ENCODE assay signal across 13 cellular contexts in the genomic region with DNA sequence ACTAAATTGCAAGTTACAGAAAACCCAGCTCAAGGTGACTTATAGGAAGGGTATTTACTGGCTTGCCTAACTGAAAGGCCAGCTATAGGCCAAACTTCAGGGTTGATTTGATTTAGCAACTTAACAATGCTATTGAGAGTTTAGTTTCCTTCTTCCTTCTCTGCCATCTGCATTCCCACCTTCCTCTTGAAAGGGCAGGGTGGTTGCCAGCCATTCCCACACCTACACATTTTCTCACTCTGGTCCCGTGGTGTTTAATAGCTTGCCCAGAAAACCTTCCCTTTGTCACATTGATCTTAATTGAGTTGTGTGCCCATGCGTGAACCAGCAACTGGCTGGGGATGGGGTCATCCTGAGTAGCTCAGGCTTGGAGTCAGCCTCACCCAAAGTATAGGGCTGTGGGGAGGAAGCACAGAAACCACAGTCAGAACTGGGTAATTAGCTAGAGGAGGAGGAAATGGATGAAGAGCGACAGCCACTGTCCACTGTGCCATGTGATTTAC.
A peak's percentile ranks its signal among the peaks of the same experiment; 100 is the strongest.
DNase-seq lines count a peak whose midpoint lies in the region; ATAC-seq and TF ChIP-seq lines count a peak whose summit lies in the region.
"Had no signal": no experiment of that assay in that cellular context is flagged by ENCODE, and none has a peak within 500 bp of the region (broad histone marks: within the 10 kb centered on the region; RNA-seq: fewer than 3 reads in every experiment).

No MANE protein-coding gene starts in this region.

- 88% methylated on average over 3 of the region's 3 CpGs for WGBS in prostate gland

- H3K4me1 ChIP-seq in GM23338 (ENCODE audit: insufficient read depth) = peaks cover 58% of the 10 kb centered on the region
- peaks cover 13% of the 10 kb centered on the region for H3K4me1 ChIP-seq in upper lobe of right lung
- H3K4me1 ChIP-seq in prostate gland (replicated peaks) = no peaks in the 10 kb centered on the region

- no peaks in the 10 kb centered on the region for H3F3A ChIP-seq in GM23338 (replicated peaks; ENCODE audit: low read depth)

- H4K20me1 ChIP-seq in GM23338 (replicated peaks; ENCODE audit: insufficient read depth) = no peaks in the 10 kb centered on the region

- H3K27ac Mint-ChIP-seq in GM23338 = peak overlapping the region; percentile 70
- H3K27ac Mint-ChIP-seq in activated T-helper 1 cell treated with anti-CD3 and anti-CD28 coated beads, Interleukin-12 subunit alpha, Interleukin-12 subunit beta, Interleukin-2, Interleukin-4 antibody, amounts not matched to agents 30 ng/mL and 10 ng/mL and 1 ng/mL, durations not matched to agents 14 hours and 24 hours and 36 hours = no peak overlapping the region

- peaks cover 29% of the 10 kb centered on the region for H3K36me3 Mint-ChIP-seq in GM23338 (ENCODE audit: low read depth)
- H3K36me3 Mint-ChIP-seq in activated T-helper 1 cell treated with anti-CD3 and anti-CD28 coated beads, Interleukin-12 subunit alpha, Interleukin-12 subunit beta, Interleukin-2, Interleukin-4 antibody, amounts not matched to agents 30 ng/mL and 10 ng/mL and 1 ng/mL, durations not matched to agents 14 hours and 24 hours and 36 hours (ENCODE audit: low read depth) = peaks cover under 1% of the 10 kb centered on the region

- H3K9me3 ChIP-seq in upper lobe of right lung (no peaks in the 10 kb centered on the region), prostate gland (no peaks in the 10 kb centered on the region)
- H3K9me3 ChIP-seq: ovary had no signal

- H3K9me2 ChIP-seq in GM23338 (ENCODE audit: insufficient read depth) = no peaks in the 10 kb centered on the region

- peaks cover 8% of the 10 kb centered on the region; the same call in 2 of the 3 replicates for H3K9me3 Mint-ChIP-seq in GM23338
- peaks cover 1% of the 10 kb centered on the region for H3K9me3 Mint-ChIP-seq in activated T-helper 1 cell treated with anti-CD3 and anti-CD28 coated beads, Interleukin-12 subunit alpha, Interleukin-12 subunit beta, Interleukin-2, Interleukin-4 antibody, amounts not matched to agents 30 ng/mL and 10 ng/mL and 1 ng/mL, durations not matched to agents 14 hours and 24 hours and 36 hours

- TF ChIP-seq CTCF in GM23338 (conservative IDR thresholded peaks at IDR 0.05; ENCODE audit: low read depth in 2 of 2) (no peak), upper lobe of right lung (IDR thresholded peaks at IDR 0.05) (no peak), prostate gland (IDR thresholded peaks at IDR 0.05) (no peak)

- H3K36me3 ChIP-seq in GM23338 (ENCODE audit: insufficient read depth) (no peaks in the 10 kb centered on the region), upper lobe of right lung (no peaks in the 10 kb centered on the region), prostate gland (no peaks in the 10 kb centered on the region)
- H3K36me3 ChIP-seq: ovary had no signal

- intact Hi-C loops in upper lobe of right lung (cut with DNase I) (no loop called here), prostate gland (cut with DNase I) (no loop called here)
- intact Hi-C loops in activated T-helper 1 cell treated with anti-CD3 and anti-CD28 coated beads, Interleukin-12 subunit alpha, Interleukin-12 subunit beta, Interleukin-2, Interleukin-4 antibody, amounts not matched to agents 30 ng/mL and 10 ng/mL and 1 ng/mL, durations not matched to agents 14 hours and 24 hours and 36 hours (cut with micrococcal nuclease) = no loop called here

- TF ChIP-seq POLR2A in prostate gland (IDR thresholded peaks at IDR 0.05) = no peak

- H3K4me3 ChIP-seq in GM23338 (no peak overlapping the region), upper lobe of right lung (no peak overlapping the region), prostate gland (no peak overlapping the region)
- H3K4me3 ChIP-seq: ovary had no signal

- H3K4me2 ChIP-seq in GM23338 = no peak overlapping the region

- H3K4me1 Mint-ChIP-seq in GM23338 = peaks cover 77% of the 10 kb centered on the region
- H3K4me1 Mint-ChIP-seq in activated T-helper 1 cell treated with anti-CD3 and anti-CD28 coated beads, Interleukin-12 subunit alpha, Interleukin-12 subunit beta, Interleukin-2, Interleukin-4 antibody, amounts not matched to agents 30 ng/mL and 10 ng/mL and 1 ng/mL, durations not matched to agents 14 hours and 24 hours and 36 hours (ENCODE audit: low read depth) = peaks cover 16% of the 10 kb centered on the region

- no peak overlapping the region for H2AFZ ChIP-seq in GM23338

- H3K27me3 Mint-ChIP-seq in GM23338 (ENCODE audit: insufficient read depth, low read depth, poor library complexity) = peaks cover 6% of the 10 kb centered on the region
- peaks cover 1% of the 10 kb centered on the region for H3K27me3 Mint-ChIP-seq in activated T-helper 1 cell treated with anti-CD3 and anti-CD28 coated beads, Interleukin-12 subunit alpha, Interleukin-12 subunit beta, Interleukin-2, Interleukin-4 antibody, amounts not matched to agents 30 ng/mL and 10 ng/mL and 1 ng/mL, durations not matched to agents 14 hours and 24 hours and 36 hours (ENCODE audit: insufficient read depth)

- ATAC-seq in GM23338 (no peak), upper lobe of right lung (peak; percentile 79)
- ATAC-seq: left ventricle myocardium superior had no signal

- DNase-seq in GM23338 (ENCODE audit: low spot score) = no peak
- DNase-seq in SKM-1 treated with dmso at 0.1 percent for 144 hours (lab: John Stamatoyannopoulos, UW; ENCODE audit: unreplicated experiment) = peak; percentile 75
- peak; percentile 42 for DNase-seq in fibroblast of peridontal ligament (ENCODE audit: extremely low read depth)
- no peak for DNase-seq in upper lobe of right lung
- no peak for DNase-seq in NCI-H187 treated with DMSO at 0.1 percent for 48 hours (lab: John Stamatoyannopoulos, UW)
- DNase-seq in activated T-helper 1 cell treated with anti-CD3 and anti-CD28 coated beads, Interleukin-12 subunit alpha, Interleukin-12 subunit beta, Interleukin-2, Interleukin-4 antibody, amounts not matched to agents 30 ng/mL and 10 ng/mL and 1 ng/mL, durations not matched to agents 14 hours and 24 hours and 36 hours (ENCODE audit: low spot score) = no peak
- no peak for DNase-seq in prostate gland (ENCODE audit: low spot score)
- DNase-seq: activated CD4-positive, alpha-beta T cell treated with anti-CD3 and anti-CD28 coated beads, Interleukin-2, amount 50 U/mL, for 1 hour; activated naive CD4-positive, alpha-beta T cell treated with Interleukin-2 at 50 U/mL for 16 hours; left ventricle myocardium superior; NCI-H1694; NCI-H82; ovary had no signal

- H3K27me3 ChIP-seq in GM23338 (ENCODE audit: insufficient read depth) (no peaks in the 10 kb centered on the region), upper lobe of right lung (no peaks in the 10 kb centered on the region), prostate gland (replicated peaks; ENCODE audit: insufficient read depth) (no peaks in the 10 kb centered on the region)
- H3K27me3 ChIP-seq: ovary had no signal

- no peak overlapping the region for H3K4me3 Mint-ChIP-seq in GM23338
- H3K4me3 Mint-ChIP-seq in activated T-helper 1 cell treated with anti-CD3 and anti-CD28 coated beads, Interleukin-12 subunit alpha, Interleukin-12 subunit beta, Interleukin-2, Interleukin-4 antibody, amounts not matched to agents 30 ng/mL and 10 ng/mL and 1 ng/mL, durations not matched to agents 14 hours and 24 hours and 36 hours = no peak overlapping the region

- peaks cover 62% of the 10 kb centered on the region for H3K79me2 ChIP-seq in GM23338 (replicated peaks; ENCODE audit: insufficient read depth)

- H3K27ac ChIP-seq in GM23338 (ENCODE audit: low read depth) (no peak overlapping the region), upper lobe of right lung (no peak overlapping the region), prostate gland (no peak overlapping the region)
- H3K27ac ChIP-seq: ovary had no signal

TF ChIP-seq in GM23338, 12 proteins besides CTCF, POLR2A, EP300 and RAD21 (continues in another document):
- TF ChIP-seq NANOG (IDR thresholded peaks at IDR 0.05; ENCODE audit: borderline replicate concordance) (no peak), STAT1 (IDR thresholded peaks at IDR 0.05; ENCODE audit: unreplicated experiment) (no peak), ZNF331 (CRISPR knock-in tag; IDR thresholded peaks at IDR 0.05; ENCODE audit: low read depth) (no peak), EZH2phosphoT487 (IDR thresholded peaks at IDR 0.05; ENCODE audit: unreplicated experiment) (no peak), POLR2AphosphoS5 (IDR thresholded peaks at IDR 0.05; ENCODE audit: low read depth) (no peak), JUNB (IDR thresholded peaks at IDR 0.05; ENCODE audit: unreplicated experiment) (no peak)
- TF ChIP-seq, protein P1, sequence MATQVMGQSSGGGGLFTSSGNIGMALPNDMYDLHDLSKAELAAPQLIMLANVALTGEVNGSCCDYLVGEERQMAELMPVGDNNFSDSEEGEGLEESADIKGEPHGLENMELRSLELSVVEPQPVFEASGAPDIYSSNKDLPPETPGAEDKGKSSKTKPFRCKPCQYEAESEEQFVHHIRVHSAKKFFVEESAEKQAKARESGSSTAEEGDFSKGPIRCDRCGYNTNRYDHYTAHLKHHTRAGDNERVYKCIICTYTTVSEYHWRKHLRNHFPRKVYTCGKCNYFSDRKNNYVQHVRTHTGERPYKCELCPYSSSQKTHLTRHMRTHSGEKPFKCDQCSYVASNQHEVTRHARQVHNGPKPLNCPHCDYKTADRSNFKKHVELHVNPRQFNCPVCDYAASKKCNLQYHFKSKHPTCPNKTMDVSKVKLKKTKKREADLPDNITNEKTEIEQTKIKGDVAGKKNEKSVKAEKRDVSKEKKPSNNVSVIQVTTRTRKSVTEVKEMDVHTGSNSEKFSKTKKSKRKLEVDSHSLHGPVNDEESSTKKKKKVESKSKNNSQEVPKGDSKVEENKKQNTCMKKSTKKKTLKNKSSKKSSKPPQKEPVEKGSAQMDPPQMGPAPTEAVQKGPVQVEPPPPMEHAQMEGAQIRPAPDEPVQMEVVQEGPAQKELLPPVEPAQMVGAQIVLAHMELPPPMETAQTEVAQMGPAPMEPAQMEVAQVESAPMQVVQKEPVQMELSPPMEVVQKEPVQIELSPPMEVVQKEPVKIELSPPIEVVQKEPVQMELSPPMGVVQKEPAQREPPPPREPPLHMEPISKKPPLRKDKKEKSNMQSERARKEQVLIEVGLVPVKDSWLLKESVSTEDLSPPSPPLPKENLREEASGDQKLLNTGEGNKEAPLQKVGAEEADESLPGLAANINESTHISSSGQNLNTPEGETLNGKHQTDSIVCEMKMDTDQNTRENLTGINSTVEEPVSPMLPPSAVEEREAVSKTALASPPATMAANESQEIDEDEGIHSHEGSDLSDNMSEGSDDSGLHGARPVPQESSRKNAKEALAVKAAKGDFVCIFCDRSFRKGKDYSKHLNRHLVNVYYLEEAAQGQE (IDR thresholded peaks at IDR 0.05; ENCODE audit: unreplicated experiment) = no peak

Comparison
In these comparisons a context has a peak if more than half of its experiments do, and no peak if none do; other contexts are left out.
1. DNase-seq: peak in SKM-1 treated with dmso at 0.1 percent for 144 hours (single experiment) and fibroblast of peridontal ligament (single experiment); none in GM23338 (single experiment), upper lobe of right lung (single experiment), NCI-H187 treated with DMSO at 0.1 percent for 48 hours (single experiment), activated T-helper 1 cell treated with anti-CD3 and anti-CD28 coated beads, Interleukin-12 subunit alpha, Interleukin-12 subunit beta, Interleukin-2, Interleukin-4 antibody, amounts not matched to agents 30 ng/mL and 10 ng/mL and 1 ng/mL, durations not matched to agents 14 hours and 24 hours and 36 hours (single experiment) and prostate gland (single experiment).